21 cellular contexts compared by ENCODE assay signal in genomic region chr1:228836427-228836826, GRCh38.
DNase-seq lines count a peak whose midpoint lies in the region; ATAC-seq and TF ChIP-seq lines count a peak whose summit lies in the region.
"Had no signal": no experiment of that assay in that cellular context is flagged by ENCODE, and none has a peak within 500 bp of the region (broad histone marks: within the 10 kb centered on the region; RNA-seq: fewer than 3 reads in every experiment).

No MANE protein-coding gene starts in this region.

- no peak overlapping the region for H3K27ac Mint-ChIP-seq in activated CD4-positive, alpha-beta T cell treated with anti-CD3 and anti-CD28 coated beads, Interleukin-2, amount 10 ng/mL, durations not matched to agents 24 days and 14 days
- no peak overlapping the region for H3K27ac Mint-ChIP-seq in neural crest cell (ENCODE audit: unreplicated experiment)
- H3K27ac Mint-ChIP-seq: activated naive CD4-positive, alpha-beta T cell treated with anti-CD3 and anti-CD28 coated beads, Interleukin-2, amount 50 U/mL, for 72 hours; H9 had no signal

- no peaks in the 10 kb centered on the region for H3K36me3 ChIP-seq in urinary bladder (ENCODE audit: insufficient read depth)
- H3K36me3 ChIP-seq: BLaER1 treated with 17β-estradiol and CSF1 and Interleukin-3, amounts not matched to agents 10 nM and 100 nM; heart right ventricle; thyroid gland had no signal

- DNase-seq in activated CD4-positive, alpha-beta T cell treated with anti-CD3 and anti-CD28 coated beads, Interleukin-2, amount 10 ng/mL, durations not matched to agents 24 days and 14 days: peak; percentile 47
- no peak for DNase-seq in activated CD4-positive, alpha-beta T cell treated with anti-CD3 and anti-CD28 coated beads for 48 hours
- DNase-seq in hypothalamus (lab: John Stamatoyannopoulos, UW) (peak in 34 of 51 donors; percentile 21 to 82 (median 51)), neural crest cell (ENCODE audit: low read depth, low spot score) (no peak), OCI-M2 (lab: John Stamatoyannopoulos, UW; ENCODE audit: unreplicated experiment) (no peak)
- DNase-seq in activated naive CD4-positive, alpha-beta T cell treated with anti-CD3 and anti-CD28 coated beads, Interleukin-2, amount 50 U/mL, for 16 hours: no peak
- DNase-seq: activated CD4-positive, alpha-beta T cell treated with anti-CD3 and anti-CD28 coated beads for 4 hours; activated T-cell treated with anti-CD3 and anti-CD28 coated beads for 4 hours; effector CD4-positive, alpha-beta T cell; H9; heart right ventricle; KG1; NCI-H1092; NCI-H2081 treated with DMSO at 0.1 percent for 48 hours; OCI-M1; thyroid gland had no signal

- H3K9me3 Mint-ChIP-seq in activated CD4-positive, alpha-beta T cell treated with anti-CD3 and anti-CD28 coated beads, Interleukin-2, amount 10 ng/mL, durations not matched to agents 24 days and 14 days: no peaks in the 10 kb centered on the region
- no peaks in the 10 kb centered on the region for H3K9me3 Mint-ChIP-seq in neural crest cell
- H3K9me3 Mint-ChIP-seq: activated naive CD4-positive, alpha-beta T cell treated with anti-CD3 and anti-CD28 coated beads, Interleukin-2, amount 50 U/mL, for 72 hours; H9 had no signal

- no peak for ATAC-seq in HG02759 (IDR thresholded peaks at IDR 0.05; ENCODE audit: unreplicated experiment)
- ATAC-seq: activated naive CD4-positive, alpha-beta T cell treated with anti-CD3 and anti-CD28 coated beads, Interleukin-2, amount 50 U/mL, for 72 hours; heart right ventricle had no signal

- no peak overlapping the region for H3K4me3 ChIP-seq in urinary bladder (ENCODE audit: low read depth, low read length)
- H3K4me3 ChIP-seq: BLaER1 treated with 17β-estradiol and CSF1 and Interleukin-3, amounts not matched to agents 10 nM and 100 nM; heart right ventricle; thyroid gland had no signal

- no peaks in the 10 kb centered on the region for H3K36me3 Mint-ChIP-seq in activated CD4-positive, alpha-beta T cell treated with anti-CD3 and anti-CD28 coated beads, Interleukin-2, amount 10 ng/mL, durations not matched to agents 24 days and 14 days (ENCODE audit: low read depth)
- no peaks in the 10 kb centered on the region for H3K36me3 Mint-ChIP-seq in neural crest cell (ENCODE audit: low read depth)
- H3K36me3 Mint-ChIP-seq: activated naive CD4-positive, alpha-beta T cell treated with anti-CD3 and anti-CD28 coated beads, Interleukin-2, amount 50 U/mL, for 72 hours had no signal

- peaks cover 26% of the 10 kb centered on the region for H3K27me3 Mint-ChIP-seq in activated CD4-positive, alpha-beta T cell treated with anti-CD3 and anti-CD28 coated beads, Interleukin-2, amount 10 ng/mL, durations not matched to agents 24 days and 14 days
- no peaks in the 10 kb centered on the region for H3K27me3 Mint-ChIP-seq in neural crest cell (ENCODE audit: low read depth)

- whole genome bisulfite sequencing in urinary bladder: 83% methylated on average over 3 of the region's 3 CpGs

- no peak for TF ChIP-seq CTCF in neural crest cell (conservative IDR thresholded peaks at IDR 0.05)

- intact Hi-C loops in activated CD4-positive, alpha-beta T cell treated with anti-CD3 and anti-CD28 coated beads, Interleukin-2, amount 10 ng/mL, durations not matched to agents 24 days and 14 days (cut with micrococcal nuclease): no loop called here

- H3K4me3 Mint-ChIP-seq in activated CD4-positive, alpha-beta T cell treated with anti-CD3 and anti-CD28 coated beads, Interleukin-2, amount 10 ng/mL, durations not matched to agents 24 days and 14 days: no peak overlapping the region
- H3K4me3 Mint-ChIP-seq in neural crest cell: peak overlapping the region; percentile 47
- H3K4me3 Mint-ChIP-seq: H9 had no signal

- peak overlapping the region; percentile 33 for H3K27ac ChIP-seq in urinary bladder (ENCODE audit: low read depth)
- H3K27ac ChIP-seq: BLaER1 treated with 17β-estradiol and CSF1 and Interleukin-3, amounts not matched to agents 10 nM and 100 nM; heart right ventricle; HL-60 had no signal

- no peaks in the 10 kb centered on the region for H3K4me1 ChIP-seq in urinary bladder (ENCODE audit: insufficient read depth)

- peaks cover 9% of the 10 kb centered on the region for H3K4me1 Mint-ChIP-seq in activated CD4-positive, alpha-beta T cell treated with anti-CD3 and anti-CD28 coated beads, Interleukin-2, amount 10 ng/mL, durations not matched to agents 24 days and 14 days
- peaks cover 44% of the 10 kb centered on the region for H3K4me1 Mint-ChIP-seq in neural crest cell

Comparison
In these comparisons a context has a peak if more than half of its experiments do, and no peak if none do; other contexts are left out.
1. DNase-seq: peak in activated CD4-positive, alpha-beta T cell treated with anti-CD3 and anti-CD28 coated beads, Interleukin-2, amount 10 ng/mL, durations not matched to agents 24 days and 14 days (single experiment) and hypothalamus (34 of 51); none in activated CD4-positive, alpha-beta T cell treated with anti-CD3 and anti-CD28 coated beads for 48 hours (single experiment), neural crest cell (single experiment), OCI-M2 (single experiment) and activated naive CD4-positive, alpha-beta T cell treated with anti-CD3 and anti-CD28 coated beads, Interleukin-2, amount 50 U/mL, for 16 hours (single experiment).